ENCODE assay signal across 8 cellular contexts in the genomic region with DNA sequence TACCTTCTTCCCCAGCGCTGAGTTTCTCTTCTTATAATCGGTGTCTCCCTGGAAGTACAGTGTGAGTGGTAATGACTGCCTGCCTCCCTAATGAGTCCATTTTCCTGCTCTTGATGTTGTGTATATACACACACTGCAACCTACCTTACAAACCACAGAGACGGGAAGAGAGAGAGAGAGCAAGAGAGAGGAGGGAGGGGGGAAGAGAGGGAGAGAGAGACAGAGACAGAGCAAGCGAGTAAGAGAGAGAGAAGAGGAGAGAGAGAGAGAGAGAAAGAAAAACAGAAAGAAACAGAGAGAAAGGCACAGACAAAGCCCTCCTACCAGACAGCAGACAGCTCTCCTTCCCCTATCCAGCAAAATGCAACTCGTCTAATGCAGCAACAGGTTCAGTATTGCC. TPM values are rescaled to one million over a fixed set of nuclear protein-coding genes. Genes with fewer than 3 reads are reported as not detected.
DNase-seq lines count a peak whose midpoint lies in the region; ATAC-seq lines count a peak whose summit lies in the region.

No MANE protein-coding gene starts in this region.

- H3K27me3 ChIP-seq in effector memory CD4-positive, alpha-beta T cell (replicated peaks; ENCODE audit: control insufficient read depth, insufficient read depth, low read length, poor library complexity, severe bottlenecking): no peaks in the 10 kb centered on the region
- no peaks in the 10 kb centered on the region for H3K27me3 ChIP-seq in mononuclear cell (ENCODE audit: insufficient read depth, low read length)

- ATAC-seq in GM19023 (IDR thresholded peaks at IDR 0.05; ENCODE audit: unreplicated experiment): peak; percentile 69

- H3K4me1 ChIP-seq in effector memory CD4-positive, alpha-beta T cell (ENCODE audit: control insufficient read depth, insufficient read depth, low read length, poor library complexity, severe bottlenecking): peaks cover 12% of the 10 kb centered on the region
- peaks cover 17% of the 10 kb centered on the region for H3K4me1 ChIP-seq in mononuclear cell (ENCODE audit: insufficient read depth, low read length)
- H3K4me1 ChIP-seq in urinary bladder (ENCODE audit: insufficient read depth): no peaks in the 10 kb centered on the region

- 4% methylated on average over 5 of the region's 5 CpGs for WGBS in urinary bladder

- DNase-seq in C1 segment of cervical spinal cord (lab: John Stamatoyannopoulos, UW): peak in 8 of 14 donors; percentile 10 to 95 (median 26)
- DNase-seq in HT-29 (ENCODE audit: low spot score): peak; percentile 33
- DNase-seq in SK-MEL-5 (ENCODE audit: low read depth, low spot score): peak; percentile 51
- peak in 1 of 3 donors; percentile 9 for DNase-seq in effector memory CD4-positive, alpha-beta T cell
- DNase-seq in epidermal melanocyte (ENCODE audit: insufficient read length, low spot score): no peak

- peak overlapping the region; percentile 14 for H3K27ac ChIP-seq in effector memory CD4-positive, alpha-beta T cell (ENCODE audit: insufficient read depth, low read length, poor library complexity, severe bottlenecking)
- H3K27ac ChIP-seq in urinary bladder (ENCODE audit: low read depth): peak overlapping the region; percentile 60

- in situ Hi-C loops in SK-MEL-5 (cut with HindIII; ENCODE audit: low pct_unique_long_range_greater_than_20kb, low sequenced_read_pairs): no loop called here

- peak overlapping the region; percentile 55 for H3K4me3 ChIP-seq in effector memory CD4-positive, alpha-beta T cell (ENCODE audit: insufficient read depth, low read depth, low read length, poor library complexity, severe bottlenecking)
- H3K4me3 ChIP-seq in mononuclear cell (ENCODE audit: low read length): peak overlapping the region; percentile 24
- peak overlapping the region; percentile 40 for H3K4me3 ChIP-seq in urinary bladder (ENCODE audit: low read depth, low read length)

- no peaks in the 10 kb centered on the region for H3K36me3 ChIP-seq in effector memory CD4-positive, alpha-beta T cell (ENCODE audit: control insufficient read depth, insufficient read depth, low read length)
- H3K36me3 ChIP-seq in urinary bladder (ENCODE audit: insufficient read depth): no peaks in the 10 kb centered on the region

- no peaks in the 10 kb centered on the region for H3K9me3 ChIP-seq in effector memory CD4-positive, alpha-beta T cell (ENCODE audit: control insufficient read depth, low read length)
- H3K9me3 ChIP-seq in mononuclear cell (ENCODE audit: low read depth, low read length): no peaks in the 10 kb centered on the region

RNA-seq across cellular contexts. Expression of gene ZBTB20, which starts 46.9 kb away (rescaled TPM):
- total RNA-seq in HT-29 (2014; rRNA removed; shearing (Covaris generic)): 7.9 and 11.0 TPM in 2 replicates
- 2.9 and 4.2 TPM in 2 replicates for total RNA-seq in SK-MEL-5 (2014; rRNA removed; shearing (Covaris generic))
- 1.5 and 1.9 TPM in 2 replicates for polyA plus RNA-seq in SK-MEL-5 (2015; cell fraction: cytosol; rRNA removed)
- 0.39 and 0.73 TPM in 2 replicates for polyA plus RNA-seq in SK-MEL-5 (2015; cell fraction: nucleus; rRNA removed)
- total RNA-seq in mononuclear cell (38.2 TPM), urinary bladder (99.9 TPM)
- polyA plus RNA-seq in urinary bladder: 1.5 TPM
